ENCODE assay signal across 22 cellular contexts in genomic region chr16:88719267-88719932, GRCh38. TPM values are rescaled to one million over a fixed set of nuclear protein-coding genes. Genes with fewer than 3 reads are reported as not detected.
DNase-seq lines count a peak whose midpoint lies in the region; ATAC-seq and FAIRE-seq lines count a peak whose summit lies in the region.
"Had no signal": no experiment of that assay in that cellular context is flagged by ENCODE, and none has a peak within 500 bp of the region (broad histone marks: within the 10 kb centered on the region; RNA-seq: fewer than 3 reads in every experiment).

No MANE protein-coding gene starts in this region.

- ATAC-seq in naive thymus-derived CD8-positive, alpha-beta T cell = no peak
- ATAC-seq: HCT116, lower lobe of right lung had no signal

- H3K36me3 Mint-ChIP-seq in naive thymus-derived CD8-positive, alpha-beta T cell = peaks cover 0 to 41% (median 5%) of the 10 kb centered on the region in 3 donors
- H3K36me3 Mint-ChIP-seq: activated naive CD8-positive, alpha-beta T cell; natural killer cell had no signal

- H3K4me3 Mint-ChIP-seq in naive thymus-derived CD8-positive, alpha-beta T cell = no peak overlapping the region
- H3K4me3 Mint-ChIP-seq: natural killer cell had no signal

- H3K27ac ChIP-seq in temporal lobe (ENCODE audit: low read depth, low read length) = peak overlapping the region; percentile 82
- H3K27ac ChIP-seq: BLaER1, lower lobe of right lung, SJSA1 had no signal

- no peaks in the 10 kb centered on the region for H3K4me1 Mint-ChIP-seq in naive thymus-derived CD8-positive, alpha-beta T cell
- H3K4me1 Mint-ChIP-seq: natural killer cell had no signal

- H3K27me3 Mint-ChIP-seq in naive thymus-derived CD8-positive, alpha-beta T cell = no peaks in the 10 kb centered on the region
- H3K27me3 Mint-ChIP-seq: activated naive CD8-positive, alpha-beta T cell had no signal

- H3K9me3 Mint-ChIP-seq in naive thymus-derived CD8-positive, alpha-beta T cell = no peaks in the 10 kb centered on the region
- H3K9me3 Mint-ChIP-seq: natural killer cell had no signal

- POLR2A ChIA-PET in naive thymus-derived CD8-positive, alpha-beta T cell (lab: Charles Lee) = no interaction called here

- DNase-seq in amygdala (lab: John Stamatoyannopoulos, UW) = peak in 54 of 56 donors; percentile 28 to 93 (median 80)
- DNase-seq in frontal cortex (ENCODE audit: low spot score in 2 of 2) = peak; percentile 84 to 85
- DNase-seq in middle frontal gyrus (ENCODE audit: extremely low spot score, low spot score) = peak; percentile 78
- no peak for DNase-seq in SKM-1 treated with dmso at 0.1 percent for 144 hours (lab: John Stamatoyannopoulos, UW; ENCODE audit: unreplicated experiment)
- DNase-seq in DMS114 treated with DMSO at 0.1 percent for 48 hours (lab: John Stamatoyannopoulos, UW; ENCODE audit: unreplicated experiment) = no peak
- DNase-seq in naive thymus-derived CD8-positive, alpha-beta T cell = no peak
- DNase-seq: activated CD4-positive, alpha-beta T cell treated with anti-CD3 and anti-CD28 coated beads for 4 hours; activated T-cell treated with anti-CD3 and anti-CD28 coated beads for 4 hours; DMS 273 treated with DMSO at 0.1 percent for 48 hours; effector CD8-positive, alpha-beta T cell; lower lobe of right lung; natural killer cell; NCI-H1694 treated with DMSO at 0.1 percent for 48 hours; NCI-H446; stimulated activated CD4-positive, alpha-beta T cell treated with anti-CD3 and anti-CD28 coated beads, Interleukin-2, amount 100 ng/mL, for 24 hours; T1000 had no signal

- no peak for FAIRE-seq in frontal cortex (lab: Jason Lieb, UNC)
- FAIRE-seq: bronchial epithelial cell had no signal

- peak overlapping the region in 4 of 10 donors; percentile 4 to 77 (median 42) for H3K27ac Mint-ChIP-seq in naive thymus-derived CD8-positive, alpha-beta T cell
- H3K27ac Mint-ChIP-seq: activated naive CD8-positive, alpha-beta T cell; natural killer cell had no signal

RNA-seq across cellular contexts. Expression of gene CTU2, which starts 13.1 kb away (rescaled TPM):
- total RNA-seq in frontal cortex (15.1 TPM), temporal lobe (7.1 TPM)
- 10 to 100 TPM; 28.7 to 31.5 TPM for total RNA-seq in naive thymus-derived CD8-positive, alpha-beta T cell
- polyA plus RNA-seq in naive thymus-derived CD8-positive, alpha-beta T cell = 10 to 100 TPM; 16.9 to 21.9 (median 19.0) TPM

RNA-seq across cellular contexts. Expression of gene RNF166, which starts 13.2 kb away (rescaled TPM):
- 10.2 TPM for total RNA-seq in frontal cortex
- total RNA-seq in temporal lobe = 7.9 TPM
- 100 to 1,000 TPM; 209 to 230 TPM for total RNA-seq in naive thymus-derived CD8-positive, alpha-beta T cell
- 100 to 1,000 TPM in 2 of 3 donors, 10 to 100 TPM in 1; 79.4 to 104 (median 101) TPM for polyA plus RNA-seq in naive thymus-derived CD8-positive, alpha-beta T cell

RNA-seq across cellular contexts. Expression of gene SNAI3, which starts 33.1 kb away (rescaled TPM):
- total RNA-seq in frontal cortex (not detected), temporal lobe (under 0.01 TPM)
- total RNA-seq in naive thymus-derived CD8-positive, alpha-beta T cell = 1 to 10 TPM; 2.3 to 2.5 TPM
- 1 to 10 TPM; 3.3 to 6.1 (median 5.3) TPM for polyA plus RNA-seq in naive thymus-derived CD8-positive, alpha-beta T cell
- total RNA-seq: bronchial epithelial cell had no signal

RNA-seq across cellular contexts. Expression of gene MVD, which starts 56.5 kb away (rescaled TPM):
- total RNA-seq in frontal cortex (66.0 TPM), temporal lobe (48.9 TPM)
- 10 to 100 TPM; 40.2 to 42.7 TPM for total RNA-seq in naive thymus-derived CD8-positive, alpha-beta T cell
- 10 to 100 TPM; 14.4 to 20.4 (median 18.5) TPM for polyA plus RNA-seq in naive thymus-derived CD8-positive, alpha-beta T cell

Comparison
In these comparisons a context has a peak if more than half of its experiments do, and no peak if none do; other contexts are left out.
1. DNase-seq: peak in amygdala (54 of 56), frontal cortex (2 of 2) and middle frontal gyrus (single experiment); none in SKM-1 treated with dmso at 0.1 percent for 144 hours (single experiment), DMS114 treated with DMSO at 0.1 percent for 48 hours (single experiment) and naive thymus-derived CD8-positive, alpha-beta T cell (0 of 10).
2. RNA of gene RNF166, which starts 13.2 kb away (total RNA-seq): 209 to 230 TPM in naive thymus-derived CD8-positive, alpha-beta T cell; 10.2 TPM in frontal cortex (single experiment) and 7.9 TPM in temporal lobe (single experiment); every median in the first group is over 10 times any median in the second.